Comparison of ENCODE assay signal across 10 cellular contexts in the genomic region with DNA sequence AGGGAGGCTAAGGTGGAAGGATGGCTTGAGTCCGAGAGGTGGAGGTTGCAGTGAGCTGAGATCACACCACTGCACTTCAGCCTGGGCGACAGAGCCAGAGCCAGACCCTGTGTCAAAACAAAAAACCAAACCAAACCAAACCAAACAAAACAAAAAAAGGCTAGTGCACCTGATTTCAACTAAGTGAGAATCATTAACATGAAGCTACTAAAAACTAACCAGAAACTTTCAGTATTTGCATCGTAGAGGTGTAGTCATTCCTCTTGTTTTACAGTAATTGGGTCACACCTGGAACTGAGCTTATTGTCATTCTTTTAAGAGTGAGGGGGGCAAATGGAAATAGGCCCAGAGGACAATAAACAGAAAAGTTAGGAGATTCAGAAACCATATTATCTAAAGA.
DNase-seq lines count a peak whose midpoint lies in the region; ATAC-seq and TF ChIP-seq lines count a peak whose summit lies in the region.
"Had no signal": no experiment of that assay in that cellular context is flagged by ENCODE, and none has a peak within 500 bp of the region (broad histone marks: within the 10 kb centered on the region; RNA-seq: fewer than 3 reads in every experiment).

No MANE protein-coding gene starts in this region.

- peak overlapping the region in 1 of 2 donors; percentile 64 for H3K4me3 Mint-ChIP-seq in stimulated activated naive CD8-positive, alpha-beta T cell treated with anti-CD3 and anti-CD28 coated beads, Interleukin-15, amount 100 ng/mL, for 72 hours
- no peak overlapping the region for H3K4me3 Mint-ChIP-seq in nephron progenitor cell

- H3K27me3 Mint-ChIP-seq in stimulated activated naive CD8-positive, alpha-beta T cell treated with anti-CD3 and anti-CD28 coated beads, Interleukin-15, amount 100 ng/mL, for 72 hours, result no peaks in the 10 kb centered on the region
- H3K27me3 Mint-ChIP-seq in nephron progenitor cell (ENCODE audit: low read depth, poor library complexity), result peaks cover 5% of the 10 kb centered on the region

- in situ Hi-C loops in KBM-7 (cut with MboI; ENCODE audit: low pct_unique_long_range_greater_than_20kb, low sequenced_read_pairs), result no loop called here

- no peak for TF ChIP-seq CTCF in nephron progenitor cell (IDR thresholded peaks at IDR 0.05)

- H3K4me1 Mint-ChIP-seq in stimulated activated naive CD8-positive, alpha-beta T cell treated with anti-CD3 and anti-CD28 coated beads, Interleukin-15, amount 100 ng/mL, for 72 hours, result peaks cover 31% of the 10 kb centered on the region
- peaks cover 38% of the 10 kb centered on the region for H3K4me1 Mint-ChIP-seq in nephron progenitor cell

- peaks cover 72% of the 10 kb centered on the region for H3K36me3 Mint-ChIP-seq in nephron progenitor cell (ENCODE audit: low read depth)

- peak overlapping the region in 1 of 2 donors; percentile 57 for H3K27ac Mint-ChIP-seq in stimulated activated naive CD8-positive, alpha-beta T cell treated with anti-CD3 and anti-CD28 coated beads, Interleukin-15, amount 100 ng/mL, for 72 hours
- no peak overlapping the region for H3K27ac Mint-ChIP-seq in nephron progenitor cell

- ATAC-seq in stimulated activated naive CD8-positive, alpha-beta T cell treated with anti-CD3 and anti-CD28 coated beads, Interleukin-15, amount 100 ng/mL, for 72 hours, result peak; percentile 89
- ATAC-seq in stimulated activated naive CD8-positive, alpha-beta T cell treated with anti-CD3 and anti-CD28 coated beads, Interleukin-15, Interleukin-2, amounts not matched to agents 100 U/mL and 50 U/mL, for 24 hours, result no peak
- ATAC-seq in HG02610 (IDR thresholded peaks at IDR 0.05; ENCODE audit: unreplicated experiment) (peak; percentile 79), HG03558 (IDR thresholded peaks at IDR 0.05; ENCODE audit: extremely low read depth, unreplicated experiment) (peak; percentile 80)

- H3K9me3 Mint-ChIP-seq in stimulated activated naive CD8-positive, alpha-beta T cell treated with anti-CD3 and anti-CD28 coated beads, Interleukin-15, amount 100 ng/mL, for 72 hours, result peaks cover 0 to 4% of the 10 kb centered on the region in 2 donors
- no peaks in the 10 kb centered on the region for H3K9me3 Mint-ChIP-seq in nephron progenitor cell

- DNase-seq in stimulated activated naive CD8-positive, alpha-beta T cell treated with anti-CD3 and anti-CD28 coated beads, Interleukin-15, amount 100 ng/mL, for 72 hours, result peak in 1 of 2 donors; percentile 23
- DNase-seq in stimulated activated naive CD8-positive, alpha-beta T cell treated with anti-CD3 and anti-CD28 coated beads, Interleukin-15, Interleukin-2, amounts not matched to agents 100 U/mL and 50 U/mL, for 24 hours, result no peak
- DNase-seq in NCI-H128 (lab: John Stamatoyannopoulos, UW; ENCODE audit: unreplicated experiment), result no peak
- no peak for DNase-seq in NCI-H2171 treated with DMSO at 0.1 percent for 48 hours (lab: John Stamatoyannopoulos, UW)
- DNase-seq in nephron progenitor cell, result no peak
- no peak for DNase-seq in KBM-7
- DNase-seq: GM23248, NCI-H2081 had no signal
